Comparison of ENCODE assay signal across 1 cellular context in the genomic region with DNA sequence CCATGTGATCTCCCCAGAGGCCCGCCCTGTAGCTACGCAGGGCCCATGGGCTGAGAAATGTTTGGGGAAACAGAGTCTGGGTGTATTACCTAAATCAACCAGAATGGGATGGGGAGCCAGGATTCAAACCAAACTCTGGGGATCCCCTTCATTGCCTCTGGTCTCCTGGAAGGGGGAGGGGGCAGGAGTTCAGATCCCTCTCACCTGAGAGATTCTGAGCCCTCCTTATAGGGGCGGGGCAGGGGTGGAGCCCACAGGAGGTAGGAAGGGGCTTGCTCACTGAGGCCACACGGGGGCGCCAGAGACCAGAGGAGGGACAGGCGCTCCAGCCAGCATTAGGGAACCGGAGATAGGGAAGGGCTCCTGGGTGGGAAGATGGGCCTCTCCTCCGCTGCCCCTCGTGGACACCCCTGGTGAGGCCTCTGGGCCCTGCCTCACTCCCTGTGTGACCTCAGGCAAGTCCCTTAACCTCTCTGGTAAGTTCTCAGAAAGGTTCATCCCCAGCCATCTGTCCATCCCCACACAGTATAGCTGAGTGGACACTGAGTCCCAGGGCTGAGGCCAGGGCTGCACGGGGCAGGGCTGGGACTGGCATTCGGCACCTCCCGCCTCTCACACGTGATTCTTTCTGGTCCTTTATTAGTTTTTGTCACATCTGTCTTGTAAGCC.
A peak's percentile ranks its signal among the peaks of the same experiment; 100 is the strongest.
TF ChIP-seq lines count a peak whose summit lies in the region.

No MANE protein-coding gene starts in this region.

TF ChIP-seq in GM12878, 131 proteins besides CTCF, POLR2A, EP300 and RAD21 (continued from another document):
- TF ChIP-seq TAF1 (IDR thresholded peaks at IDR 0.05; ENCODE audit: borderline replicate concordance, low read depth, low read length) = no peak
- no peak for TF ChIP-seq ZNF217 (IDR thresholded peaks at IDR 0.05)
- TF ChIP-seq NR2F1 (conservative IDR thresholded peaks at IDR 0.05) = 0 out of 2 replicates have a peak, but pooled peaks have one; percentile 43
- no peak for TF ChIP-seq SIX5 (IDR thresholded peaks at IDR 0.05; ENCODE audit: low read depth, low read length, severe bottlenecking)
TF ChIP-seq in GM12878: peak in this region for 27.
